In genomic region chr7:157851501-157852067, GRCh38 we compare ENCODE assay signal across 9 cellular contexts.
DNase-seq lines count a peak whose midpoint lies in the region; ATAC-seq, FAIRE-seq and TF ChIP-seq lines count a peak whose summit lies in the region.
"Had no signal": no experiment of that assay in that cellular context is flagged by ENCODE, and none has a peak within 500 bp of the region (broad histone marks: within the 10 kb centered on the region; RNA-seq: fewer than 3 reads in every experiment).

No MANE protein-coding gene starts in this region.

- H3K4me3 ChIP-seq in heart right ventricle (peak overlapping the region in 8 of 10 donors; percentile 1 to 35 (median 18)), smooth muscle cell (peak overlapping the region; percentile 44)
- H3K4me3 ChIP-seq: SK-N-MC had no signal

- no peak overlapping the region for H3K9ac ChIP-seq in smooth muscle cell (ENCODE audit: low read depth)

- H3K79me2 ChIP-seq in smooth muscle cell (ENCODE audit: low read depth) = no peaks in the 10 kb centered on the region

- H3K27ac ChIP-seq in heart right ventricle = peak overlapping the region in 1 of 10 donors; percentile 74
- H3K27ac ChIP-seq in smooth muscle cell (ENCODE audit: low read depth) = no peak overlapping the region
- H3K27ac ChIP-seq: SK-N-MC had no signal

- no peak for TF ChIP-seq CTCF in heart right ventricle (IDR thresholded peaks at IDR 0.05)
- TF ChIP-seq CTCF in smooth muscle cell (IDR thresholded peaks at IDR 0.05; ENCODE audit: borderline replicate concordance, insufficient read depth, poor library complexity, severe bottlenecking) = no peak

- H3K9me3 ChIP-seq in heart right ventricle = no peaks in the 10 kb centered on the region
- no peaks in the 10 kb centered on the region for H3K9me3 ChIP-seq in smooth muscle cell (replicated peaks; ENCODE audit: low read depth)

- WGBS in heart right ventricle, 2 donors = 27 to 30% methylated on average over 20 of the region's 20 CpGs
- WGBS in smooth muscle cell (ENCODE audit: low lambda C conversion rate) = 39% methylated on average over 20 of the region's 20 CpGs

- H3K4me1 ChIP-seq in heart right ventricle = peaks cover 0 to 18% (median 0%) of the 10 kb centered on the region in 9 donors
- peaks cover 13% of the 10 kb centered on the region for H3K4me1 ChIP-seq in smooth muscle cell (ENCODE audit: low read depth)

- H3F3A ChIP-seq in smooth muscle cell (ENCODE audit: low read depth) = no peaks in the 10 kb centered on the region

- peaks cover 0 to 35% (median 0%) of the 10 kb centered on the region in 7 donors for H3K27me3 ChIP-seq in heart right ventricle
- no peaks in the 10 kb centered on the region for H3K27me3 ChIP-seq in smooth muscle cell (ENCODE audit: low read depth)

- FAIRE-seq in GM19239 (lab: Jason Lieb, UNC) = no peak

- no peaks in the 10 kb centered on the region for H4K20me1 ChIP-seq in smooth muscle cell (ENCODE audit: low read depth)

- intact Hi-C loops in heart right ventricle (cut with DNase I) = loop anchor here in 1 of 10 donors (2.0 kb wide), 1 partner anchor 39 kb away; no protein-coding TSS in a partner anchor

- H3K4me2 ChIP-seq in smooth muscle cell = peak overlapping the region; percentile 85

- peak; percentile 59 for DNase-seq in A172 (ENCODE audit: low spot score)
- DNase-seq in NCI-H2107 (lab: John Stamatoyannopoulos, UW) = peak; percentile 84
- DNase-seq in activated CD8-positive, alpha-beta memory T cell treated with anti-CD3 and anti-CD28 coated beads for 1 hour (ENCODE audit: extremely low read depth in 1 of 2, low read depth in 1 of 2) = peak; percentile 23 to 54
- DNase-seq in heart right ventricle = peak; percentile 35 to 56
- DNase-seq in smooth muscle cell (lab: John Stamatoyannopoulos, UW; ENCODE audit: unreplicated experiment) = no peak
- DNase-seq in GM19239 (ENCODE audit: insufficient read length, low spot score) = no peak

- H2AFZ ChIP-seq in smooth muscle cell (ENCODE audit: low read depth) = peak overlapping the region; percentile 81

- H3K36me3 ChIP-seq in heart right ventricle (no peaks in the 10 kb centered on the region), smooth muscle cell (ENCODE audit: low read depth) (no peaks in the 10 kb centered on the region)

- peak in 7 of 8 donors; percentile 35 to 63 (median 43) for ATAC-seq in heart right ventricle
- no peak for ATAC-seq in HG03432 (IDR thresholded peaks at IDR 0.05; ENCODE audit: unreplicated experiment)
- ATAC-seq in HG03342 (IDR thresholded peaks at IDR 0.05; ENCODE audit: unreplicated experiment) = no peak

Comparison
In these comparisons a context has a peak if more than half of its experiments do, and no peak if none do; other contexts are left out.
1. DNase-seq: peak in A172 (single experiment), NCI-H2107 (single experiment), activated CD8-positive, alpha-beta memory T cell treated with anti-CD3 and anti-CD28 coated beads for 1 hour (2 of 2) and heart right ventricle (2 of 2); none in smooth muscle cell (single experiment) and GM19239 (single experiment).
2. ATAC-seq: peak in heart right ventricle (7 of 8); none in HG03432 (single experiment) and HG03342 (single experiment).